ENCODE assay signal across 8 cellular contexts in the genomic region with DNA sequence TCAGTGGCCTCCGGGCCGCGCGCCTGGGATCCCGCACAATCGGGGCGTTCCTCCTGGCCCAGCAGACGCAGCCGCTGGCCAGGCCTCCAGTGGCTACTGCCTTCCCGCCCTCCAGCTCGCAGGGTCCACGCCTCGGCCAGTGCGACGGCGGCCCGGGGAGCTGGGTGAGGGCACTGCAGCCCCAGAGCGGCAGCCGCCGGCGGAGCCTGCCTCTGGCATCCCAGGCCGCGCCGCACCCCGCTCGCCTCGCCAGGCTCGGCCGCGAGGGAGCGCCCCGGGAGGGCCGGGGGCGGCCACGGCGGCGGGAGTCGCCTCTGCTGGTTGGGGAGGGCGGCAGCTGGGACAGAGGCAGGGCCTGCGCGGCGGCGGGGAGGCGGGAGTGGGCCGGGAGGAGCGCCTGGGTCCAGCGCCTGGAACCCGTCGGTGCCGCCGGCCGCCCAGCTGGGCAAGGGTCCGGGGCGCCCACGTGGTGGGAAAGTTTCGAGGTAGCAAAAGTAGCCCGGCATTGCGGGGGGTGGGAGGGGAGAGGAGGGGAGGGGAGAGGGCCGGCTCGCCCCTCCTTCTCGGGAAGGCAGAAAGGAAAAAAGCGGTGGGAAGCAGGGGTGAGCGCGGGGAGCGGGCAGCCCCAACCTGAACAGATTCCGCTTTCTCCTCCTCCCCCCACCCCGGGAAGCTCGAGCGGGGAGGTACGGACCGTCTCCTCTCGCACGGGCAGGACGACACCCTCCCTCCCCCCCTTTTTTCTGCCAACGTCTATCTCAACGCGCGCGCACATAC. TPM values are rescaled to one million over a fixed set of nuclear protein-coding genes. Genes with fewer than 3 reads are reported as not detected.
A peak's percentile ranks its signal among the peaks of the same experiment; 100 is the strongest.
DNase-seq lines count a peak whose midpoint lies in the region; ATAC-seq, FAIRE-seq and TF ChIP-seq lines count a peak whose summit lies in the region.

No MANE protein-coding gene starts in this region.

- no peaks in the 10 kb centered on the region for H3K36me3 Mint-ChIP-seq in IgD-negative memory B cell

- peak overlapping the region in 1 of 2 donors; percentile 29 for H3K27ac ChIP-seq in lung (ENCODE audit: low read depth in 1 of 2, low read length in 1 of 2)

- H3K27me3 ChIP-seq in bronchial epithelial cell (ENCODE audit: control insufficient read depth, insufficient read depth, low read length) (peaks cover 27% of the 10 kb centered on the region), lung (ENCODE audit: control insufficient read depth, insufficient read depth) (no peaks in the 10 kb centered on the region)

- H3K4me1 Mint-ChIP-seq in IgD-negative memory B cell: peaks cover 9 to 17% (median 16%) of the 10 kb centered on the region in 3 donors

- 3% methylated on average over 62 to 79 of the region's 79 CpGs for WGBS in lung, 2 donors

- H3K27ac Mint-ChIP-seq in IgD-negative memory B cell: no peak overlapping the region

- no peaks in the 10 kb centered on the region for H3K9me3 Mint-ChIP-seq in IgD-negative memory B cell

- FAIRE-seq in bronchial epithelial cell (lab: Jason Lieb, UNC): no peak

- peaks cover 0 to 26% of the 10 kb centered on the region in 2 donors for H3K4me1 ChIP-seq in lung (ENCODE audit: control insufficient read depth in 2 of 2, insufficient read depth in 2 of 2, low read length in 2 of 2)

- peak; percentile 2 for ATAC-seq in lung (ENCODE audit: insufficient read depth, low FRiP score)
- no peak for ATAC-seq in GM21786 (IDR thresholded peaks at IDR 0.05; ENCODE audit: unreplicated experiment)
- ATAC-seq in GM18861 (IDR thresholded peaks at IDR 0.05; ENCODE audit: unreplicated experiment): no peak
- no peak for ATAC-seq in GM18520 (IDR thresholded peaks at IDR 0.05; ENCODE audit: unreplicated experiment)

- H3K4me3 Mint-ChIP-seq in IgD-negative memory B cell: peak overlapping the region in 3 of 4 donors; percentile 38 to 80 (median 72)

- TF ChIP-seq CTCF in bronchial epithelial cell (IDR thresholded peaks at IDR 0.05; ENCODE audit: insufficient read depth, low read length, severe bottlenecking) (peak; percentile 6), lung (IDR thresholded peaks at IDR 0.05; ENCODE audit: control extremely low read depth, extremely low read depth) (no peak)

- H3K4me3 ChIP-seq in bronchial epithelial cell (ENCODE audit: low read depth, low read length) (peak overlapping the region; percentile 33), lung (peak overlapping the region; percentile 15)

- DNase-seq in AG08396 (ENCODE audit: low spot score) (peak; percentile 55), bronchial epithelial cell (ENCODE audit: low read depth) (no peak), lung (ENCODE audit: low spot score) (no peak), amniotic stem cell (lab: John Stamatoyannopoulos, UW) (no peak)

- H3K36me3 ChIP-seq in bronchial epithelial cell (ENCODE audit: control insufficient read depth, insufficient read depth, low read length) (no peaks in the 10 kb centered on the region), lung (ENCODE audit: control insufficient read depth in 2 of 2, insufficient read depth in 2 of 2, low read length in 2 of 2) (no peaks in the 10 kb centered on the region)

- no peaks in the 10 kb centered on the region for H3K9me3 ChIP-seq in lung (ENCODE audit: control insufficient read depth in 2 of 2, insufficient read depth in 1 of 2, low read length in 1 of 2)

- H3K27me3 Mint-ChIP-seq in IgD-negative memory B cell: peaks cover 46% of the 10 kb centered on the region

RNA-seq across cellular contexts. Expression of gene INHBB, which starts 1.5 kb away (rescaled TPM):
- not detected for polyA plus RNA-seq in IgD-negative memory B cell
- 0.53 and 2.3 TPM in 2 replicates for total RNA-seq in bronchial epithelial cell
- total RNA-seq in lung: 1 to 10 TPM in 1 of 2 donors, under 1 TPM in 1; 0.97 to 7.8 TPM
- 1 to 10 TPM; 5.4 to 6.2 TPM for polyA plus RNA-seq in lung
